In genomic region chr6:144294016-144294415, GRCh38 we compare ENCODE assay signal across 14 cellular contexts. TPM values are rescaled to one million over a fixed set of nuclear protein-coding genes. Genes with fewer than 3 reads are reported as not detected.
A peak's percentile ranks its signal among the peaks of the same experiment; 100 is the strongest.
DNase-seq lines count a peak whose midpoint lies in the region; ATAC-seq, FAIRE-seq and TF ChIP-seq lines count a peak whose summit lies in the region.
"Had no signal": no experiment of that assay in that cellular context is flagged by ENCODE, and none has a peak within 500 bp of the region (broad histone marks: within the 10 kb centered on the region; RNA-seq: fewer than 3 reads in every experiment).

No MANE protein-coding gene starts in this region.

- no peak for TF ChIP-seq POLR2A in thyroid gland (IDR thresholded peaks at IDR 0.05)

- FAIRE-seq in endometrium (lab: Jason Lieb, UNC), result peak; percentile 15

- H3K4me1 ChIP-seq in thyroid gland, result peaks cover 35 to 36% of the 10 kb centered on the region in 2 donors

- intact Hi-C loops in Right ventricle myocardium inferior (cut with DNase I) (no loop called here), thyroid gland (cut with DNase I) (no loop called here)

- ATAC-seq in omental fat pad (ENCODE audit: low FRiP score), result peak; percentile 49
- no peak for ATAC-seq in Right ventricle myocardium inferior
- ATAC-seq in GM18907 (IDR thresholded peaks at IDR 0.05; ENCODE audit: unreplicated experiment), result no peak
- ATAC-seq: CD8-positive, alpha-beta T cell had no signal

- H3K36me3 ChIP-seq in thyroid gland, result no peaks in the 10 kb centered on the region

- no peaks in the 10 kb centered on the region for H3K9me3 ChIP-seq in thyroid gland
- H3K9me3 ChIP-seq: esophagus squamous epithelium had no signal

- H3K4me3 ChIP-seq in thyroid gland (replicated peaks in 1 of 3), result no peak overlapping the region
- H3K4me3 ChIP-seq: esophagus squamous epithelium had no signal

- no peaks in the 10 kb centered on the region for H3K27me3 ChIP-seq in thyroid gland
- H3K27me3 ChIP-seq: esophagus squamous epithelium had no signal

- DNase-seq in Daoy (ENCODE audit: low read depth) (peak; percentile 50), RKO (ENCODE audit: low spot score) (peak; percentile 64), omental fat pad (ENCODE audit: low spot score) (no peak), Right ventricle myocardium inferior (ENCODE audit: missing footprints) (no peak), thyroid gland (no peak)
- no peak for DNase-seq in activated effector memory CD4-positive, alpha-beta T cell treated with anti-CD3 and anti-CD28 coated beads, Interleukin-2, amount 50 U/mL, for 16 hours
- DNase-seq: activated CD4-positive, alpha-beta T cell treated with anti-CD3 and anti-CD28 coated beads for 4 hours; CD8-positive, alpha-beta T cell; central memory CD4-positive, alpha-beta T cell; esophagus squamous epithelium; left cardiac atrium; NCI-H748 treated with DMSO at 0.1 percent for 48 hours had no signal

- no peak for TF ChIP-seq CTCF in omental fat pad (IDR thresholded peaks at IDR 0.05)
- no peak for TF ChIP-seq CTCF in thyroid gland (IDR thresholded peaks at IDR 0.05)

- no peak overlapping the region for H3K27ac ChIP-seq in thyroid gland
- H3K27ac ChIP-seq: esophagus squamous epithelium had no signal

RNA-seq across cellular contexts. Expression of gene UTRN, which starts 8.9 kb away (rescaled TPM):
- total RNA-seq in Daoy (2014; rRNA removed; shearing (Covaris generic)), result 26.9 and 34.1 TPM in 2 replicates
- total RNA-seq in omental fat pad, result 100 to 1,000 TPM; 172 to 283 (median 226) TPM
- total RNA-seq in Right ventricle myocardium inferior, result 69.2 TPM
- 100 to 1,000 TPM; 383 to 473 (median 415) TPM for total RNA-seq in thyroid gland

Comparison
In these comparisons a context has a peak if more than half of its experiments do, and no peak if none do; other contexts are left out.
1. DNase-seq: peak in Daoy (single experiment) and RKO (single experiment); none in omental fat pad (single experiment), Right ventricle myocardium inferior (single experiment), thyroid gland (0 of 2) and activated effector memory CD4-positive, alpha-beta T cell treated with anti-CD3 and anti-CD28 coated beads, Interleukin-2, amount 50 U/mL, for 16 hours (single experiment).